ENCODE assay signal across 11 cellular contexts in genomic region chr11:828501-829115, GRCh38. TPM values are rescaled to one million over a fixed set of nuclear protein-coding genes. Genes with fewer than 3 reads are reported as not detected.
DNase-seq lines count a peak whose midpoint lies in the region; ATAC-seq and TF ChIP-seq lines count a peak whose summit lies in the region.
"Had no signal": no experiment of that assay in that cellular context is flagged by ENCODE, and none has a peak within 500 bp of the region (broad histone marks: within the 10 kb centered on the region; RNA-seq: fewer than 3 reads in every experiment).

No MANE protein-coding gene starts in this region.

- peak overlapping the region in 7 of 8 donors; percentile 75 to 93 (median 85) for H3K4me3 Mint-ChIP-seq in naive B cell

- TF ChIP-seq POLR2A in uterus (IDR thresholded peaks at IDR 0.05): no peak

- ATAC-seq in left cardiac atrium (no peak), naive B cell (ENCODE audit: low read depth in 2 of 2) (no peak), GM18519 (IDR thresholded peaks at IDR 0.05; ENCODE audit: low FRiP score, unreplicated experiment) (no peak)

- H3K9me3 ChIP-seq in left ventricle myocardium inferior (replicated peaks) (no peaks in the 10 kb centered on the region), uterus (no peaks in the 10 kb centered on the region)

- H3K27me3 Mint-ChIP-seq in naive B cell: peaks cover 11 to 43% (median 29%) of the 10 kb centered on the region in 3 donors

- peaks cover 29 to 48% (median 31%) of the 10 kb centered on the region in 3 donors for H3K4me1 Mint-ChIP-seq in naive B cell

- TF ChIP-seq CTCF in left ventricle myocardium inferior (IDR thresholded peaks at IDR 0.05; ENCODE audit: borderline replicate concordance): no peak
- TF ChIP-seq CTCF in uterus (IDR thresholded peaks at IDR 0.05): no peak

- no peak for DNase-seq in left ventricle myocardium inferior
- no peak for DNase-seq in left cardiac atrium
- DNase-seq in naive B cell: no peak
- DNase-seq in uterus: no peak
- no peak for DNase-seq in NCI-H2107 treated with DMSO at 0.1 percent for 48 hours (lab: John Stamatoyannopoulos, UW; ENCODE audit: unreplicated experiment)
- no peak for DNase-seq in epidermal melanocyte (ENCODE audit: insufficient read length, low spot score)
- DNase-seq: HCEC 1CT; NCI-H345; stimulated activated CD8-positive, alpha-beta memory T cell treated with anti-CD3 and anti-CD28 coated beads, Interleukin-4, amount 100 ng/mL, for 48 hours had no signal

- H3K36me3 ChIP-seq in left ventricle myocardium inferior (peaks cover 24% of the 10 kb centered on the region), uterus (no peaks in the 10 kb centered on the region)

- H3K27me3 ChIP-seq in left ventricle myocardium inferior (ENCODE audit: low read depth) (no peaks in the 10 kb centered on the region), uterus (peaks cover 20 to 24% of the 10 kb centered on the region in 2 donors)

- intact Hi-C loops in left ventricle myocardium inferior (cut with micrococcal nuclease): no loop called here
- intact Hi-C loops in left cardiac atrium (cut with DNase I): no loop called here
- intact Hi-C loops in uterus (cut with DNase I; ENCODE audit: low total_unique reads): no loop called here

- no peaks in the 10 kb centered on the region for H3K9me3 Mint-ChIP-seq in naive B cell

- peaks cover 85% of the 10 kb centered on the region for H3K4me1 ChIP-seq in left ventricle myocardium inferior
- peaks cover 0 to 50% of the 10 kb centered on the region in 2 donors for H3K4me1 ChIP-seq in uterus

- H3K4me3 ChIP-seq in left ventricle myocardium inferior: peak overlapping the region; percentile 73
- no peak overlapping the region for H3K4me3 ChIP-seq in uterus

- H3K36me3 Mint-ChIP-seq in naive B cell: peaks cover 0 to 7% of the 10 kb centered on the region in 2 donors

- no peak overlapping the region for H3K27ac Mint-ChIP-seq in naive B cell

- H3K27ac ChIP-seq in left ventricle myocardium inferior (replicated peaks) (peak overlapping the region; percentile 92), cingulate gyrus (ENCODE audit: low read depth, low read length) (peak overlapping the region; percentile 10), uterus (peak overlapping the region; percentile 11 to 53)

RNA-seq across cellular contexts. Expression of gene CRACR2B, which starts 0.9 kb away (rescaled TPM):
- total RNA-seq in left ventricle myocardium inferior (23.2 TPM), left cardiac atrium (10 to 100 TPM; 18.9 to 27.7 TPM), uterus (10 to 100 TPM in 1 of 4 donors, 1 to 10 TPM in 2, under 1 TPM in 1; 0.77 to 15.5 (median 2.5) TPM)
- polyA plus RNA-seq in naive B cell (ENCODE audit: low read depth in 6 of 6): under 1 TPM in 3 of 6 donors, not detected in 3; 0.41 to 1.00 (median 0.55) TPM

RNA-seq across cellular contexts. Expression of gene CD151, which starts 4.1 kb away (rescaled TPM):
- 408 TPM for total RNA-seq in left ventricle myocardium inferior
- 100 to 1,000 TPM; 382 to 489 TPM for total RNA-seq in left cardiac atrium
- polyA plus RNA-seq in naive B cell (ENCODE audit: low read depth in 6 of 6): 1 to 10 TPM; 1.2 to 5.8 (median 3.2) TPM
- total RNA-seq in uterus: 100 to 1,000 TPM in 3 of 4 donors, 10 to 100 TPM in 1; 76.8 to 382 (median 259) TPM

RNA-seq across cellular contexts. Expression of gene PNPLA2, which starts 9.9 kb away (rescaled TPM):
- total RNA-seq in left ventricle myocardium inferior (300 TPM), left cardiac atrium (100 to 1,000 TPM; 316 to 372 TPM), uterus (10 to 100 TPM; 16.9 to 96.2 (median 37.1) TPM)
- polyA plus RNA-seq in naive B cell (ENCODE audit: low read depth in 6 of 6): 10 to 100 TPM; 13.0 to 49.9 (median 26.9) TPM

RNA-seq across cellular contexts. Expression of gene POLR2L, which starts 13.7 kb away (rescaled TPM):
- total RNA-seq in left ventricle myocardium inferior (226 TPM), left cardiac atrium (100 to 1,000 TPM; 163 to 202 TPM), uterus (10 to 100 TPM; 10.5 to 81.5 (median 42.8) TPM)
- polyA plus RNA-seq in naive B cell (ENCODE audit: low read depth in 6 of 6): 10 to 100 TPM; 41.3 to 68.4 (median 55.9) TPM

RNA-seq across cellular contexts. Expression of gene TSPAN4, which starts 14.0 kb away (rescaled TPM):
- total RNA-seq in left ventricle myocardium inferior (33.0 TPM), left cardiac atrium (10 to 100 TPM; 46.1 to 63.5 TPM), uterus (100 to 1,000 TPM in 2 of 4 donors, 10 to 100 TPM in 2; 68.4 to 119 (median 105) TPM)
- 1 to 10 TPM in 5 of 6 donors, not detected in 1; 1.5 to 3.4 (median 2.8) TPM for polyA plus RNA-seq in naive B cell (ENCODE audit: low read depth in 6 of 6)

Comparison
In these comparisons a context has a peak if more than half of its experiments do, and no peak if none do; other contexts are left out.
1. H3K27ac ChIP-seq: peak in every context shown above with its lines; median percentile 92 in left ventricle myocardium inferior; 32 in uterus; 10 in cingulate gyrus.